Comparison of ENCODE assay signal across 11 cellular contexts in genomic region chr16:24856871-24857270, GRCh38. TPM values are rescaled to one million over a fixed set of nuclear protein-coding genes. Genes with fewer than 3 reads are reported as not detected.
"Had no signal": no experiment of that assay in that cellular context is flagged by ENCODE, and none has a peak within 500 bp of the region (broad histone marks: within the 10 kb centered on the region; RNA-seq: fewer than 3 reads in every experiment).

No MANE protein-coding gene starts in this region.

RNA-seq across cellular contexts. Expression of gene SLC5A11, which starts 11.1 kb away (rescaled TPM):
- total RNA-seq: chondrocyte, dermis microvascular lymphatic vessel endothelial cell, endothelial cell of umbilical vein, epithelial cell of proximal tubule, esophagus mucosa, esophagus muscularis mucosa, fibroblast of villous mesenchyme, foreskin keratinocyte, frontal cortex had no signal
- polyA plus RNA-seq: fibroblast of lung, foreskin keratinocyte, heart left ventricle had no signal
